In genomic region chr1:26723013-26723991, GRCh38 we compare ENCODE assay signal across 8 cellular contexts. TPM values are rescaled to one million over a fixed set of nuclear protein-coding genes. Genes with fewer than 3 reads are reported as not detected.
A peak's percentile ranks its signal among the peaks of the same experiment; 100 is the strongest.
DNase-seq lines count a peak whose midpoint lies in the region; ATAC-seq and TF ChIP-seq lines count a peak whose summit lies in the region.

No MANE protein-coding gene starts in this region.

- TF ChIP-seq EP300 in esophagus muscularis mucosa (IDR thresholded peaks at IDR 0.05) = peak; percentile 24

- 5% methylated on average over 11 of the region's 19 CpGs for WGBS in esophagus muscularis mucosa

- TF ChIP-seq CTCF in A673 (conservative IDR thresholded peaks at IDR 0.05; ENCODE audit: low read depth, low read length) (no peak), esophagus muscularis mucosa (IDR thresholded peaks at IDR 0.05) (no peak), mucosa of descending colon (IDR thresholded peaks at IDR 0.05) (no peak)

- H3K9me3 ChIP-seq in A673 (ENCODE audit: low read depth, low read length, poor library complexity, severe bottlenecking) (no peaks in the 10 kb centered on the region), esophagus muscularis mucosa (no peaks in the 10 kb centered on the region), mucosa of descending colon (no peaks in the 10 kb centered on the region)

- intact Hi-C loops in A673 (cut with micrococcal nuclease; ENCODE audit: unreplicated experiment) (loop anchor here (1.0 kb wide), 1 partner anchor 30 kb away; no protein-coding TSS in a partner anchor), esophagus muscularis mucosa (cut with DNase I) (loop anchor here (10.0 kb wide), 1 partner anchor 61 kb away; the partner anchor contains the start of gene PIGV), mucosa of descending colon (cut with DNase I, micrococcal nuclease) (no loop called here)

- peaks cover 96% of the 10 kb centered on the region for H3K4me1 Mint-ChIP-seq in stimulated activated naive CD8-positive, alpha-beta T cell treated with anti-CD3 and anti-CD28 coated beads, Interleukin-15, Interleukin-2, amounts not matched to agents 100 ng/mL and 50 ng/mL, for 24 hours (ENCODE audit: low read depth)

- no peaks in the 10 kb centered on the region for H3K36me3 ChIP-seq in A673 (ENCODE audit: insufficient read depth, low read length, poor library complexity, severe bottlenecking)
- H3K36me3 ChIP-seq in H7 (replicated peaks; ENCODE audit: control insufficient read depth, insufficient read depth, low read length) = no peaks in the 10 kb centered on the region; the same call in 1 of the 2 replicates
- peaks cover 0 to 5% (median 0%) of the 10 kb centered on the region in 4 donors for H3K36me3 ChIP-seq in esophagus muscularis mucosa
- no peaks in the 10 kb centered on the region for H3K36me3 ChIP-seq in mucosa of descending colon (ENCODE audit: low read depth)

- peak overlapping the region; percentile 82 for H3K27ac Mint-ChIP-seq in stimulated activated naive CD8-positive, alpha-beta T cell treated with anti-CD3 and anti-CD28 coated beads, Interleukin-15, Interleukin-2, amounts not matched to agents 100 ng/mL and 50 ng/mL, for 24 hours

- BruUV-seq in A673 (replicated peaks; lab: Mats Ljungman, UMichigan) = TSS peak; percentile 75

- peak; percentile 99 for DNase-seq in A673 (ENCODE audit: low spot score)
- peak; percentile 58 for DNase-seq in H7
- DNase-seq in NCI-H69 (lab: John Stamatoyannopoulos, UW) = peak; percentile 94
- DNase-seq in activated T-cell treated with anti-CD3 and anti-CD28 coated beads, Interleukin-2, amount 50 U/mL, for 48 hours = peak; percentile 56 to 58
- DNase-seq in esophagus muscularis mucosa (ENCODE audit: extremely low spot score) = peak; percentile 94
- DNase-seq in mucosa of descending colon = peak; percentile 80 to 85 (median 80)

- H3K36me3 Mint-ChIP-seq in stimulated activated naive CD8-positive, alpha-beta T cell treated with anti-CD3 and anti-CD28 coated beads, Interleukin-15, Interleukin-2, amounts not matched to agents 100 ng/mL and 50 ng/mL, for 24 hours (ENCODE audit: low read depth) = peaks cover 40% of the 10 kb centered on the region

- POLR2A ChIA-PET in A673 (lab: Charles Lee; ENCODE audit: low non-redundant PET) = interaction anchor here (1.2 kb wide), 1 partner anchor 22 kb away, joined by 5 read pairs; no protein-coding TSS in a partner anchor

- ATAC-seq in mucosa of descending colon (peak; percentile 94), GM19351 (IDR thresholded peaks at IDR 0.05; ENCODE audit: unreplicated experiment) (no peak)

- H3K4me1 ChIP-seq in A673 (ENCODE audit: insufficient read depth, low read length, poor library complexity, severe bottlenecking) (peaks cover 45% of the 10 kb centered on the region), esophagus muscularis mucosa (peaks cover 83 to 100% (median 99%) of the 10 kb centered on the region in 4 donors), mucosa of descending colon (ENCODE audit: low read depth) (peaks cover 63% of the 10 kb centered on the region)

- no peaks in the 10 kb centered on the region for H3K9me3 Mint-ChIP-seq in stimulated activated naive CD8-positive, alpha-beta T cell treated with anti-CD3 and anti-CD28 coated beads, Interleukin-15, Interleukin-2, amounts not matched to agents 100 ng/mL and 50 ng/mL, for 24 hours

- TF ChIP-seq POLR2A in esophagus muscularis mucosa (IDR thresholded peaks at IDR 0.05; ENCODE audit: low read depth) = no peak

- CTCF ChIA-PET in A673 (lab: Charles Lee) = interaction anchor here (0.5 to 1.1 kb wide), 2 partner anchors 66 to 141 kb away, joined by 4 to 7 read pairs; no protein-coding TSS in a partner anchor

- H3K4me3 ChIP-seq in A673 (ENCODE audit: low read depth, low read length, poor library complexity, severe bottlenecking) (peak overlapping the region; percentile 16), H7 (ENCODE audit: insufficient read depth, low read depth, low read length) (no peak overlapping the region), esophagus muscularis mucosa (peak overlapping the region in 3 of 4 donors; percentile 2 to 16 (median 10)), mucosa of descending colon (no peak overlapping the region)

- H3K4me3 Mint-ChIP-seq in stimulated activated naive CD8-positive, alpha-beta T cell treated with anti-CD3 and anti-CD28 coated beads, Interleukin-15, Interleukin-2, amounts not matched to agents 100 ng/mL and 50 ng/mL, for 24 hours = peak overlapping the region; percentile 38

- H3K27me3 Mint-ChIP-seq in stimulated activated naive CD8-positive, alpha-beta T cell treated with anti-CD3 and anti-CD28 coated beads, Interleukin-15, Interleukin-2, amounts not matched to agents 100 ng/mL and 50 ng/mL, for 24 hours = no peaks in the 10 kb centered on the region

- H3K27ac ChIP-seq in A673 (ENCODE audit: low read depth, low read length, poor library complexity, severe bottlenecking) (peak overlapping the region; percentile 70), esophagus muscularis mucosa (replicated peaks in 1 of 4) (peak overlapping the region; percentile 54 to 77 (median 62))

- H3K27me3 ChIP-seq in A673 (replicated peaks; ENCODE audit: insufficient read depth, low read depth, low read length, poor library complexity) = no peaks in the 10 kb centered on the region
- no peaks in the 10 kb centered on the region for H3K27me3 ChIP-seq in H7 (ENCODE audit: control insufficient read depth, insufficient read depth, low read length)
- H3K27me3 ChIP-seq in esophagus muscularis mucosa = no peaks in the 10 kb centered on the region

RNA-seq across cellular contexts. Expression of gene ARID1A, which starts 27.5 kb away (rescaled TPM):
- total RNA-seq in A673 (2021) (120 and 123 TPM in 2 replicates), esophagus muscularis mucosa (10 to 100 TPM; 36.8 to 76.2 (median 44.5) TPM), mucosa of descending colon (10 to 100 TPM; 59.9 to 81.2 (median 65.4) TPM)
- 45.5 and 59.5 TPM in 2 replicates for total RNA-seq in H7 (2014; rRNA removed; shearing (Covaris generic))

Comparison
In these comparisons a context has a peak if more than half of its experiments do, and no peak if none do; other contexts are left out.
1. H3K4me3 ChIP-seq: peak in A673 (single experiment) and esophagus muscularis mucosa (3 of 4); none in H7 (single experiment) and mucosa of descending colon (single experiment).
2. intact Hi-C loops: an anchor here in A673 (1.0 kb wide) and esophagus muscularis mucosa (10.0 kb wide); none called in mucosa of descending colon.
3. Peak in every context shown above with its lines, with median percentiles within 50 percentile points of each other: DNase-seq.